In genomic region chr10:92062273-92062672, GRCh38 we compare ENCODE assay signal across 25 cellular contexts.
"Had no signal": no experiment of that assay in that cellular context is flagged by ENCODE, and none has a peak within 500 bp of the region (broad histone marks: within the 10 kb centered on the region; RNA-seq: fewer than 3 reads in every experiment).

No MANE protein-coding gene starts in this region.

- H3K27ac ChIP-seq: brain microvascular endothelial cell, SJSA1 had no signal

- H3K9me3 ChIP-seq: SJSA1, SK-N-SH had no signal

- DNase-seq: activated CD4-positive, alpha-beta T cell treated with anti-CD3 and anti-CD28 coated beads, Interleukin-2, amount 10 ng/mL, durations not matched to agents 24 days and 14 days; activated CD4-positive, alpha-beta T cell treated with anti-CD3 and anti-CD28 coated beads, Interleukin-2, amount 50 U/mL, for 4 hours; activated CD8-positive, alpha-beta T cell treated with anti-CD3 and anti-CD28 coated beads for 36 hours; activated effector memory CD4-positive, alpha-beta T cell treated with anti-CD3 and anti-CD28 coated beads, Interleukin-2, amount 50 U/mL, for 16 hours; activated naive CD4-positive, alpha-beta T cell; activated naive CD4-positive, alpha-beta T cell treated with anti-CD3 and anti-CD28 coated beads, Interleukin-2, amount 50 U/mL, for 16 hours; activated naive CD8-positive, alpha-beta T cell treated with anti-CD3 and anti-CD28 coated beads for 36 hours; activated T-cell treated with anti-CD3 and anti-CD28 coated beads, Interleukin-2, amount 50 U/mL, for 1 hour; activated T-cell treated with anti-CD3 and anti-CD28 coated beads, Interleukin-2, amount 50 U/mL, for 72 hours; amniotic stem cell; aorta; brain microvascular endothelial cell; Karpas-422; KBM-7; NCI-H1105 treated with DMSO at 0.1 percent for 48 hours; NCI-H1436; NCI-H1694; NCI-H1930; NCI-H2107; NCI-H226; NCI-H524 treated with DMSO at 0.1 percent for 48 hours; SHP77 treated with DMSO at 0.1 percent for 48 hours; SK-N-SH had no signal

- H3K36me3 ChIP-seq: brain microvascular endothelial cell, SJSA1 had no signal

- H3K27me3 ChIP-seq: brain microvascular endothelial cell, SJSA1 had no signal

- H3K4me3 ChIP-seq: SJSA1 had no signal

- H3K9ac ChIP-seq: SK-N-SH had no signal

- ATAC-seq: activated CD8-positive, alpha-beta T cell treated with anti-CD3 and anti-CD28 coated beads for 36 hours; activated T-cell treated with anti-CD3 and anti-CD28 coated beads, Interleukin-2, amount 50 U/mL, for 72 hours; activated T-helper 17 cell treated with anti-CD3 and anti-CD28 coated beads, Interleukin-2, amount 50 U/mL, for 72 hours had no signal

- H3K4me2 ChIP-seq: SK-N-SH had no signal

- H3K4me1 ChIP-seq: SJSA1 had no signal

- H3K9me2 ChIP-seq: SK-N-SH had no signal
